Comparison of ENCODE assay signal across 8 cellular contexts in the genomic region with DNA sequence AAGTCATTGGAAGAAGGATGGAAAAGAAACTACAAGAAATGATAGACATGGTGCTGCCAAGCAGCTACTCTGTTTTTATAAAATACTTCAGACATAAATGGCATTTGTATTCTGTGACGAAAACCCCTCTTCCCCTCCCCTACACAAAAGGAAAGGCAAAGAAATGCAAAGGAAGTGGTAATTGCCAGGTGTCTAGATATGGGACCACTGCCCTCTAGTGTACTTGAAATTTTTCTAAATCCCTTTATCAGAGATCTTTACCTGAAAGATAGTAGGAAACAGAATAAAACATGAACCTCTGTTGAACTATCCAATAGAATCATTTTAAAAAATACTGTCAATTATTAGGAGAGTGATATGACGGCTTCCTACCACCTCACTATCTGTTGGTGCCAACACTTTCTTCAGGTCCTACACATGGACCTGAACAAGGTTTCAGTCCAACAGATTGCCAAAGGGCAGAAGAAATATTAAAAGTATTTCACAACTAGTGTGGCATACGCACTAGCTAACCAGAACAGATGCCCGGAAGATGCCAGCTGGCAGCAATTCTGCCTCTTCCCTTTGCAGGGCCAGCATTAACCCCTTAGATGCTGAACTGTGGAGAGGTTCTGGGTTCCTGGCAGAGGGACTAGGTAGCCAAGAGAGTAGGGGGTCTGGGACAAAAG.
DNase-seq lines count a peak whose midpoint lies in the region; ATAC-seq and TF ChIP-seq lines count a peak whose summit lies in the region.

No MANE protein-coding gene starts in this region.

- ATAC-seq in GM18868 (IDR thresholded peaks at IDR 0.05; ENCODE audit: unreplicated experiment) (peak; percentile 76), HG03457 (IDR thresholded peaks at IDR 0.05; ENCODE audit: unreplicated experiment) (peak; percentile 73), omental fat pad (ENCODE audit: low FRiP score) (peak; percentile 91)

- TF ChIP-seq CTCF in C4-2B (conservative IDR thresholded peaks at IDR 0.05) (peak; percentile 70), omental fat pad (IDR thresholded peaks at IDR 0.05) (no peak)

- DNase-seq in RPMI8226: peak; percentile 35
- DNase-seq in epithelial cell of prostate (ENCODE audit: low read depth, low spot score): no peak
- no peak for DNase-seq in omental fat pad (ENCODE audit: low spot score)
- no peak for DNase-seq in middle frontal gyrus (ENCODE audit: extremely low spot score, low spot score)
- DNase-seq in activated CD8-positive, alpha-beta memory T cell treated with anti-CD3 and anti-CD28 coated beads, Interleukin-2, amount 50 U/mL, for 48 hours: no peak

- H3K27ac ChIP-seq in C4-2B (no peak overlapping the region), epithelial cell of prostate (peak overlapping the region; percentile 0)
